In genomic region chr2:12934181-12934756, GRCh38 we compare ENCODE assay signal across 19 cellular contexts.
A peak's percentile ranks its signal among the peaks of the same experiment; 100 is the strongest.
DNase-seq lines count a peak whose midpoint lies in the region; ATAC-seq, FAIRE-seq and TF ChIP-seq lines count a peak whose summit lies in the region.
"Had no signal": no experiment of that assay in that cellular context is flagged by ENCODE, and none has a peak within 500 bp of the region (broad histone marks: within the 10 kb centered on the region; RNA-seq: fewer than 3 reads in every experiment).

No MANE protein-coding gene starts in this region.

- no peak overlapping the region for H2BK12ac ChIP-seq in H1 (ENCODE audit: low read depth, low read length)

- H4K20me1 ChIP-seq in HepG2 (ENCODE audit: insufficient read depth, low read length) (no peaks in the 10 kb centered on the region), H1 (replicated peaks in 1 of 2; ENCODE audit: control insufficient read depth in 1 of 2, insufficient read depth in 2 of 2, low read length in 2 of 2) (no peaks in the 10 kb centered on the region)

- no peak overlapping the region for H4K5ac ChIP-seq in H1 (ENCODE audit: insufficient read length, low read depth, low read length)

- no peaks in the 10 kb centered on the region for H3K79me1 ChIP-seq in H1 (ENCODE audit: low read depth, low read length)

- no peaks in the 10 kb centered on the region for H3K27me3 Mint-ChIP-seq in neural crest cell (ENCODE audit: low read depth)
- no peaks in the 10 kb centered on the region for H3K27me3 Mint-ChIP-seq in mesothelial cell of epicardium (ENCODE audit: low read depth)

- TF ChIP-seq EP300 in HepG2 (IDR thresholded peaks at IDR 0.05; ENCODE audit: low read depth in 2 of 2, low read length in 2 of 2), result no peak
- TF ChIP-seq EP300 in HepG2 (CRISPR knock-in tag; IDR thresholded peaks at IDR 0.05; ENCODE audit: borderline replicate concordance), result no peak
- no peak for TF ChIP-seq EP300 in H1 (IDR thresholded peaks at IDR 0.05; ENCODE audit: borderline replicate concordance in 1 of 2, low read depth in 2 of 2, low read length in 2 of 2)

- no peak for TF ChIP-seq POLR2A in HepG2 (IDR thresholded peaks at IDR 0.05; ENCODE audit: insufficient read depth in 1 of 2, low read depth in 2 of 2, low read length in 2 of 2)
- TF ChIP-seq POLR2A in right lobe of liver (IDR thresholded peaks at IDR 0.05), result no peak
- TF ChIP-seq POLR2A in H1 (IDR thresholded peaks at IDR 0.05; ENCODE audit: control extremely low read depth in 1 of 2, low read depth in 2 of 2, low read length in 2 of 2), result no peak

- H3K27ac Mint-ChIP-seq in neural crest cell (ENCODE audit: unreplicated experiment) (peak overlapping the region; percentile 31), mesothelial cell of epicardium (no peak overlapping the region)
- H3K27ac Mint-ChIP-seq: CD4-positive, alpha-beta T cell; GM23338; H9 had no signal

- H4K91ac ChIP-seq in H1 (replicated peaks; ENCODE audit: insufficient read length, low read length), result no peak overlapping the region

- H3K9me3 ChIP-seq in HepG2 (ENCODE audit: low read length) (no peaks in the 10 kb centered on the region), right lobe of liver (no peaks in the 10 kb centered on the region), H1 (ENCODE audit: insufficient read depth in 2 of 2, low read depth in 1 of 2, low read length in 1 of 2) (no peaks in the 10 kb centered on the region), mucosa of descending colon (no peaks in the 10 kb centered on the region)
- H3K9me3 ChIP-seq: A549, Caco-2 had no signal

- no peaks in the 10 kb centered on the region for H3K9me3 Mint-ChIP-seq in neural crest cell
- H3K9me3 Mint-ChIP-seq in mesothelial cell of epicardium, result no peaks in the 10 kb centered on the region
- H3K9me3 Mint-ChIP-seq: CD4-positive, alpha-beta T cell; GM23338; H9 had no signal

- H3K79me2 ChIP-seq in HepG2 (ENCODE audit: insufficient read depth, low read length), result no peaks in the 10 kb centered on the region
- no peaks in the 10 kb centered on the region for H3K79me2 ChIP-seq in H1 (ENCODE audit: control insufficient read depth in 1 of 2, insufficient read depth in 2 of 2, low read length in 2 of 2)

- BruUV-seq in HepG2 (replicated peaks; lab: Mats Ljungman, UMichigan), result no TSS peak

- H3K36me3 ChIP-seq in HepG2 (replicated peaks in 1 of 2; ENCODE audit: control insufficient read depth in 1 of 2, insufficient read depth in 2 of 2, low read length in 2 of 2), result no peaks in the 10 kb centered on the region
- H3K36me3 ChIP-seq in right lobe of liver, result no peaks in the 10 kb centered on the region
- H3K36me3 ChIP-seq in H1 (ENCODE audit: control insufficient read depth in 2 of 4, insufficient read depth in 4 of 4, low read length in 3 of 4), result no peaks in the 10 kb centered on the region
- H3K36me3 ChIP-seq in mucosa of descending colon (ENCODE audit: low read depth), result no peaks in the 10 kb centered on the region

- no peak overlapping the region for H4K8ac ChIP-seq in H1 (ENCODE audit: extremely low read depth, insufficient read depth, low read length)

- ATAC-seq in HepG2, result no peak
- ATAC-seq in right lobe of liver, result no peak
- no peak for ATAC-seq in mucosa of descending colon
- ATAC-seq: A549, GM23338 had no signal

- no peaks in the 10 kb centered on the region for H3K27me3 ChIP-seq in HepG2 (ENCODE audit: control insufficient read depth in 1 of 2, insufficient read depth in 2 of 2, low read length in 2 of 2)
- H3K27me3 ChIP-seq in right lobe of liver, result no peaks in the 10 kb centered on the region
- H3K27me3 ChIP-seq in H1 (replicated peaks in 1 of 4; ENCODE audit: control insufficient read depth in 3 of 4, extremely low read depth in 1 of 4, insufficient read depth in 3 of 4, low read length in 3 of 4), result no peaks in the 10 kb centered on the region

- no peak overlapping the region for H3K4ac ChIP-seq in H1 (replicated peaks; ENCODE audit: insufficient read length, low read depth, low read length)

- DNase-seq in HepG2 (ENCODE audit: low spot score), result no peak
- DNase-seq in right lobe of liver, result no peak
- DNase-seq in H1 (ENCODE audit: low read depth in 1 of 2, low spot score in 2 of 2), result no peak
- no peak for DNase-seq in neural crest cell (ENCODE audit: low read depth, low spot score)
- no peak for DNase-seq in mucosa of descending colon
- no peak for DNase-seq in hepatic stellate cell (ENCODE audit: low spot score)
- DNase-seq in mesothelial cell of epicardium (ENCODE audit: low spot score in 2 of 2, unreplicated experiment in 2 of 2), result no peak
- DNase-seq: AML-193; Caco-2; CD4-positive, alpha-beta T cell; H9; KBM-7 had no signal

- H2BK5ac ChIP-seq in H1 (ENCODE audit: low read depth, low read length), result no peak overlapping the region

- no peak overlapping the region for H2BK120ac ChIP-seq in H1 (replicated peaks; ENCODE audit: low read depth, low read length)

- H3K4me2 ChIP-seq in HepG2 (ENCODE audit: low read depth, low read length), result no peak overlapping the region
- no peak overlapping the region for H3K4me2 ChIP-seq in H1 (ENCODE audit: insufficient read depth in 1 of 2, low read depth in 2 of 2, low read length in 2 of 2)
- H3K4me2 ChIP-seq: A549, GM23338 had no signal

- H3K14ac ChIP-seq in H1 (ENCODE audit: insufficient read length), result no peak overlapping the region

- no peak overlapping the region for H3K56ac ChIP-seq in H1 (replicated peaks; ENCODE audit: insufficient read length, low read depth, low read length)

- POLR2A ChIA-PET in HepG2 (lab: Yijun Ruan, JAX), result no interaction called here
- POLR2A ChIA-PET in H1 (lab: Charles Lee; ENCODE audit: partially characterized antibody), result no interaction called here

- H3K36me3 Mint-ChIP-seq in neural crest cell (ENCODE audit: low read depth), result no peaks in the 10 kb centered on the region
- no peaks in the 10 kb centered on the region for H3K36me3 Mint-ChIP-seq in mesothelial cell of epicardium

- in situ Hi-C loops in HepG2 (cut with HindIII; ENCODE audit: extremely low pct_ligation_motif_present, low pct_unique_long_range_greater_than_20kb), result no loop called here

- H3K9ac ChIP-seq in HepG2 (ENCODE audit: insufficient read depth, low read depth, low read length) (no peak overlapping the region), H1 (replicated peaks in 1 of 4; ENCODE audit: extremely low read depth in 1 of 4, low read depth in 3 of 4, low read length in 3 of 4) (no peak overlapping the region)

- no peak for TF ChIP-seq CTCF in HepG2 (CRISPR knock-in tag; IDR thresholded peaks at IDR 0.05)
- no peak for TF ChIP-seq CTCF in right lobe of liver (IDR thresholded peaks at IDR 0.05)
- no peak for TF ChIP-seq CTCF in H1 (IDR thresholded peaks at IDR 0.05; ENCODE audit: control extremely low read depth in 1 of 3, insufficient read depth in 1 of 3, low read depth in 1 of 3, low read length in 3 of 3)
- no peak for TF ChIP-seq CTCF in neural crest cell (conservative IDR thresholded peaks at IDR 0.05)
- TF ChIP-seq CTCF in mucosa of descending colon (IDR thresholded peaks at IDR 0.05), result no peak
- TF ChIP-seq CTCF in mesothelial cell of epicardium (IDR thresholded peaks at IDR 0.05; ENCODE audit: unreplicated experiment), result no peak

- no peak overlapping the region for H2AK5ac ChIP-seq in H1 (ENCODE audit: low read depth, low read length)

- no peaks in the 10 kb centered on the region for H3K4me1 ChIP-seq in HepG2 (ENCODE audit: insufficient read depth, low read length)
- H3K4me1 ChIP-seq in right lobe of liver, result no peaks in the 10 kb centered on the region
- peaks cover 0 to 7% (median 3%) of the 10 kb centered on the region in 4 experiments; a peak in 2 of 7 replicates for H3K4me1 ChIP-seq in H1 (replicated peaks in 1 of 4; ENCODE audit: control insufficient read depth in 3 of 4, insufficient read depth in 4 of 4, low read length in 3 of 4)
- H3K4me1 ChIP-seq in mucosa of descending colon (ENCODE audit: low read depth), result no peaks in the 10 kb centered on the region
- H3K4me1 ChIP-seq: A549, Caco-2 had no signal

- no peaks in the 10 kb centered on the region for H3K23me2 ChIP-seq in H1 (ENCODE audit: low read depth, low read length)

- H3K18ac ChIP-seq in H1 (ENCODE audit: extremely low read depth, low read length), result no peak overlapping the region

- CTCF ChIA-PET in HepG2 (lab: Yijun Ruan, JAX; ENCODE audit: low intra/inter-chr PET ratio, low total read pairs), result no interaction called here
- CTCF ChIA-PET in H1 (lab: Charles Lee; ENCODE audit: partially characterized antibody), result interaction anchor here (1.0 to 1.7 kb wide), 2 partner anchors 13 to 73 kb away, joined by 3 to 4 read pairs; no protein-coding TSS in a partner anchor

- no peak overlapping the region for H3K23ac ChIP-seq in H1 (ENCODE audit: insufficient read length)

- TF ChIP-seq RAD21 in HepG2 (CRISPR knock-in tag; IDR thresholded peaks at IDR 0.05) (no peak), H1 (IDR thresholded peaks at IDR 0.05 in 1 of 2, conservative IDR thresholded peaks at IDR 0.05 in 1 of 2; ENCODE audit: low read depth in 2 of 2, low read length in 2 of 2) (no peak)

- FAIRE-seq in HepG2 (lab: Jason Lieb, UNC) (no peak), H1 (lab: Jason Lieb, UNC) (no peak)
- FAIRE-seq: A549, D721Med, GM12891, GM19239 had no signal

- no peak overlapping the region for H3K4me3 ChIP-seq in HepG2 (replicated peaks in 1 of 3; ENCODE audit: insufficient read depth in 1 of 3, low read depth in 2 of 3, low read length in 3 of 3)
- H3K4me3 ChIP-seq in right lobe of liver, result no peak overlapping the region
- H3K4me3 ChIP-seq in H1 (ENCODE audit: extremely low read depth in 1 of 4, insufficient read depth in 2 of 4, low read depth in 3 of 4, low read length in 4 of 4), result no peak overlapping the region
- H3K4me3 ChIP-seq in mucosa of descending colon, result no peak overlapping the region
- H3K4me3 ChIP-seq: A549, GM23338 had no signal

- peaks cover 46% of the 10 kb centered on the region for H3K4me1 Mint-ChIP-seq in neural crest cell
- peaks cover 6% of the 10 kb centered on the region for H3K4me1 Mint-ChIP-seq in mesothelial cell of epicardium

- H3K4me3 Mint-ChIP-seq in neural crest cell (no peak overlapping the region), mesothelial cell of epicardium (no peak overlapping the region)
- H3K4me3 Mint-ChIP-seq: CD4-positive, alpha-beta T cell; GM23338; H9 had no signal

- no peak overlapping the region for H2BK20ac ChIP-seq in H1 (ENCODE audit: low read length)

- H2BK15ac ChIP-seq in H1 (ENCODE audit: low read length), result no peak overlapping the region

- intact Hi-C loops in HepG2 (cut with micrococcal nuclease; ENCODE audit: unreplicated experiment), result loop anchor here (5.0 kb wide), 1 partner anchor 517 kb away; no protein-coding TSS in a partner anchor
- intact Hi-C loops in right lobe of liver (cut with DNase I), result no loop called here
- intact Hi-C loops in mucosa of descending colon (cut with DNase I, micrococcal nuclease), result loop anchor here in 1 of 2 donors (5.0 kb wide), 1 partner anchor 1072 kb away; no protein-coding TSS in a partner anchor

- H2AFZ ChIP-seq in HepG2 (ENCODE audit: low read length) (peak overlapping the region; percentile 29), H1 (ENCODE audit: low read length) (no peak overlapping the region)
- H2AFZ ChIP-seq: GM23338 had no signal

- no peak overlapping the region for H3K27ac ChIP-seq in HepG2 (ENCODE audit: extremely low read length, insufficient read depth, low read length)
- H3K27ac ChIP-seq in right lobe of liver, result no peak overlapping the region
- H3K27ac ChIP-seq in H1 (ENCODE audit: low read depth, low read length), result no peak overlapping the region
- H3K27ac ChIP-seq: 22Rv1, A549, C4-2B had no signal

- 42% methylated on average over 5 of the region's 5 CpGs for WGBS in HepG2 (ENCODE audit: low lambda C conversion rate)
- WGBS in right lobe of liver (ENCODE audit: insufficient coverage, low coverage, low lambda C conversion rate, missing lambda C conversion rate), result 75% methylated on average over 5 of the region's 5 CpGs
- 86% methylated on average over 5 of the region's 5 CpGs; no CpG with 5 or more reads in 1 of the 2 experiments for WGBS in H1 (ENCODE audit: extremely low coverage in 1 of 2, insufficient coverage in 1 of 2, insufficient read length in 1 of 2, insufficient replicate concordance in 2 of 2, low coverage in 1 of 2, low lambda C conversion rate in 2 of 2, missing lambda C conversion rate in 1 of 2), 2 experiments

Comparison
In these comparisons a context has a peak if more than half of its experiments do, and no peak if none do; other contexts are left out.
1. Of the 41 proteins assayed by ChIP-seq in both HepG2 and H1: peak only in HepG2: none; only in H1: none; in both: CEBPB; in neither: 40.